14 cellular contexts compared by ENCODE assay signal in genomic region chr9:20835364-20836286, GRCh38.
DNase-seq lines count a peak whose midpoint lies in the region; ATAC-seq, FAIRE-seq and TF ChIP-seq lines count a peak whose summit lies in the region.
"Had no signal": no experiment of that assay in that cellular context is flagged by ENCODE, and none has a peak within 500 bp of the region (broad histone marks: within the 10 kb centered on the region; RNA-seq: fewer than 3 reads in every experiment).

No MANE protein-coding gene starts in this region.

- no peak for TF ChIP-seq EP300 in esophagus muscularis mucosa (IDR thresholded peaks at IDR 0.05)

- H3K9ac ChIP-seq in adipocyte (ENCODE audit: low read length): no peak overlapping the region

- peak overlapping the region; percentile 76 for H3K27ac Mint-ChIP-seq in MCF 10A (ENCODE audit: low read depth, unreplicated experiment)
- H3K27ac Mint-ChIP-seq: T-helper 17 cell had no signal

- TF ChIP-seq CTCF in MCF 10A (IDR thresholded peaks at IDR 0.05; ENCODE audit: unreplicated experiment) (no peak), breast epithelium (IDR thresholded peaks at IDR 0.05) (no peak), upper lobe of right lung (IDR thresholded peaks at IDR 0.05) (no peak), esophagus muscularis mucosa (IDR thresholded peaks at IDR 0.05) (no peak), tibial artery (IDR thresholded peaks at IDR 0.05) (no peak)

- H3K27me3 Mint-ChIP-seq in MCF 10A (ENCODE audit: insufficient read depth, unreplicated experiment): no peaks in the 10 kb centered on the region
- H3K27me3 Mint-ChIP-seq: T-helper 17 cell had no signal

- no peaks in the 10 kb centered on the region for H3K9me3 Mint-ChIP-seq in MCF 10A (ENCODE audit: unreplicated experiment)

- H3K9me3 ChIP-seq in breast epithelium (no peaks in the 10 kb centered on the region), adipocyte (ENCODE audit: control insufficient read depth, low read length) (no peaks in the 10 kb centered on the region), upper lobe of right lung (no peaks in the 10 kb centered on the region), esophagus muscularis mucosa (no peaks in the 10 kb centered on the region), tibial artery (no peaks in the 10 kb centered on the region)
- H3K9me3 ChIP-seq: neutrophil had no signal

- POLR2A ChIA-PET in MCF 10A (lab: Yijun Ruan, JAX): interaction anchor here (0.7 to 1.0 kb wide), 2 partner anchors 152 to 214 kb away, joined by 3 to 4 read pairs; partner anchors contain the start of genes FOCAD and MLLT3

- H3K4me1 Mint-ChIP-seq in MCF 10A (ENCODE audit: insufficient read depth, unreplicated experiment): peaks cover 20% of the 10 kb centered on the region
- H3K4me1 Mint-ChIP-seq: T-helper 17 cell had no signal

- H3K36me3 ChIP-seq in breast epithelium (no peaks in the 10 kb centered on the region), adipocyte (ENCODE audit: control insufficient read depth, insufficient read depth, low read length, severe bottlenecking) (peaks cover 10% of the 10 kb centered on the region), upper lobe of right lung (peaks cover 3% of the 10 kb centered on the region), esophagus muscularis mucosa (peaks cover 0 to 3% (median 0%) of the 10 kb centered on the region in 4 donors), tibial artery (peaks cover 0 to 7% (median 4%) of the 10 kb centered on the region in 3 donors)
- H3K36me3 ChIP-seq: neutrophil had no signal

- no peaks in the 10 kb centered on the region for H3K36me3 Mint-ChIP-seq in MCF 10A (ENCODE audit: insufficient read depth, unreplicated experiment)

- H3K4me1 ChIP-seq in breast epithelium (no peaks in the 10 kb centered on the region), adipocyte (ENCODE audit: control insufficient read depth, insufficient read depth, low read length) (peaks cover 35% of the 10 kb centered on the region), upper lobe of right lung (no peaks in the 10 kb centered on the region), esophagus muscularis mucosa (peaks cover 0 to 26% (median 15%) of the 10 kb centered on the region in 4 donors), tibial artery (peaks cover 0 to 5% (median 1%) of the 10 kb centered on the region in 4 donors)

- no TSS peak for BruUV-seq in MCF 10A (replicated peaks; lab: Mats Ljungman, UMichigan)

- intact Hi-C loops in MCF 10A (cut with micrococcal nuclease): no loop called here
- intact Hi-C loops in breast epithelium (cut with DNase I; ENCODE audit: low total_unique reads): no loop called here
- intact Hi-C loops in upper lobe of right lung (cut with DNase I): no loop called here
- intact Hi-C loops in esophagus muscularis mucosa (cut with DNase I): no loop called here
- intact Hi-C loops in tibial artery (cut with DNase I; ENCODE audit: low total_unique reads): no loop called here

- H3K27ac ChIP-seq in breast epithelium: no peak overlapping the region
- H3K27ac ChIP-seq in upper lobe of right lung: no peak overlapping the region
- no peak overlapping the region for H3K27ac ChIP-seq in esophagus muscularis mucosa (replicated peaks in 1 of 4)
- H3K27ac ChIP-seq in tibial artery: no peak overlapping the region
- H3K27ac ChIP-seq: neutrophil had no signal

- ATAC-seq in upper lobe of right lung: peak; percentile 79
- ATAC-seq: T-helper 17 cell had no signal

- no peak overlapping the region for H3K4me3 ChIP-seq in breast epithelium
- peak overlapping the region; percentile 25 for H3K4me3 ChIP-seq in adipocyte (ENCODE audit: low read length)
- H3K4me3 ChIP-seq in upper lobe of right lung: no peak overlapping the region
- no peak overlapping the region for H3K4me3 ChIP-seq in esophagus muscularis mucosa
- no peak overlapping the region for H3K4me3 ChIP-seq in tibial artery

- CTCF ChIA-PET in MCF 10A (lab: Yijun Ruan, JAX): interaction anchor here (0.6 to 1.0 kb wide), 2 partner anchors 150 to 636 kb away, joined by 3 to 4 read pairs; no protein-coding TSS in a partner anchor

- TF ChIP-seq POLR2A in breast epithelium (IDR thresholded peaks at IDR 0.05) (no peak), esophagus muscularis mucosa (IDR thresholded peaks at IDR 0.05; ENCODE audit: low read depth) (no peak)

- no peaks in the 10 kb centered on the region for H3K27me3 ChIP-seq in breast epithelium
- no peaks in the 10 kb centered on the region for H3K27me3 ChIP-seq in adipocyte (replicated peaks; ENCODE audit: control insufficient read depth, insufficient read depth, low read length)
- H3K27me3 ChIP-seq in upper lobe of right lung: no peaks in the 10 kb centered on the region
- H3K27me3 ChIP-seq in esophagus muscularis mucosa: no peaks in the 10 kb centered on the region
- no peaks in the 10 kb centered on the region for H3K27me3 ChIP-seq in tibial artery
- H3K27me3 ChIP-seq: neutrophil had no signal

- DNase-seq in MCF 10A (ENCODE audit: unreplicated experiment): peak; percentile 46
- no peak for DNase-seq in breast epithelium (ENCODE audit: low spot score in 2 of 2)
- peak; percentile 48 for DNase-seq in adipocyte (ENCODE audit: low read depth)
- no peak for DNase-seq in upper lobe of right lung
- DNase-seq in stimulated activated CD4-positive, alpha-beta T cell treated with anti-CD3 and anti-CD28 coated beads, Interleukin-15, amount 100 ng/mL, for 24 hours: no peak
- DNase-seq in esophagus muscularis mucosa (ENCODE audit: extremely low spot score): no peak
- no peak for DNase-seq in tibial artery
- DNase-seq: hippocampal formation, NCI-H526 treated with DMSO at 0.1 percent for 48 hours, T-helper 17 cell had no signal

- WGBS in esophagus muscularis mucosa: 80% methylated on average over 6 of the region's 6 CpGs

- FAIRE-seq in islet of Langerhans (lab: Jason Lieb, UNC): peak; percentile 88
- FAIRE-seq: colon, GM19239 had no signal

- H3K4me3 Mint-ChIP-seq in MCF 10A (ENCODE audit: unreplicated experiment): peak overlapping the region; percentile 24
- H3K4me3 Mint-ChIP-seq: T-helper 17 cell had no signal

Comparison
In these comparisons a context has a peak if more than half of its experiments do, and no peak if none do; other contexts are left out.
1. DNase-seq: peak in MCF 10A (single experiment) and adipocyte (single experiment); none in breast epithelium (0 of 2), upper lobe of right lung (single experiment), stimulated activated CD4-positive, alpha-beta T cell treated with anti-CD3 and anti-CD28 coated beads, Interleukin-15, amount 100 ng/mL, for 24 hours (single experiment), esophagus muscularis mucosa (single experiment) and tibial artery (0 of 2).